Comparison of ENCODE assay signal across 13 cellular contexts in genomic region chr17:81207610-81208581, GRCh38. TPM values are rescaled to one million over a fixed set of nuclear protein-coding genes. Genes with fewer than 3 reads are reported as not detected.
A peak's percentile ranks its signal among the peaks of the same experiment; 100 is the strongest.
DNase-seq lines count a peak whose midpoint lies in the region; ATAC-seq and TF ChIP-seq lines count a peak whose summit lies in the region.
"Had no signal": no experiment of that assay in that cellular context is flagged by ENCODE, and none has a peak within 500 bp of the region (broad histone marks: within the 10 kb centered on the region; RNA-seq: fewer than 3 reads in every experiment).

No MANE protein-coding gene starts in this region.

- H3K4me1 Mint-ChIP-seq in activated CD4-positive, alpha-beta memory T cell treated with anti-CD3 and anti-CD28 coated beads for 36 hours (ENCODE audit: low read depth), result no peaks in the 10 kb centered on the region
- H3K4me1 Mint-ChIP-seq: activated naive CD4-positive, alpha-beta T cell treated with anti-CD3 and anti-CD28 coated beads, Interleukin-2, amount 10 ng/mL, durations not matched to agents 7 days and 5 days had no signal

- no peak overlapping the region for H3K23ac ChIP-seq in mesenchymal stem cell (ENCODE audit: low read length in 2 of 2)

- no peaks in the 10 kb centered on the region for H3K27me3 Mint-ChIP-seq in activated CD4-positive, alpha-beta memory T cell treated with anti-CD3 and anti-CD28 coated beads for 36 hours
- H3K27me3 Mint-ChIP-seq: activated naive CD4-positive, alpha-beta T cell treated with anti-CD3 and anti-CD28 coated beads, Interleukin-2, amount 10 ng/mL, durations not matched to agents 7 days and 5 days had no signal

- H3K36me3 ChIP-seq in Karpas-422 (ENCODE audit: insufficient read depth, low read length), result no peaks in the 10 kb centered on the region
- H3K36me3 ChIP-seq in OCI-LY7 (ENCODE audit: insufficient read depth, low read length), result peaks cover 32% of the 10 kb centered on the region
- H3K36me3 ChIP-seq in mesenchymal stem cell (ENCODE audit: control insufficient read depth in 1 of 2, insufficient read depth in 2 of 2, low read depth in 1 of 2, low read length in 2 of 2), result peaks cover 0 to 51% of the 10 kb centered on the region in 2 experiments

- H2AFZ ChIP-seq in Karpas-422 (ENCODE audit: low read length) (no peak overlapping the region), OCI-LY7 (ENCODE audit: low read length) (no peak overlapping the region), mesenchymal stem cell (ENCODE audit: low read depth, low read length) (no peak overlapping the region)

- intact Hi-C loops in OCI-LY7 (cut with micrococcal nuclease; ENCODE audit: unreplicated experiment), result loop anchor here (1.0 kb wide), 3 partner anchors 15 to 43 kb away; partner anchors contain the start of genes NDUFAF8 and TEPSIN
- intact Hi-C loops in activated CD4-positive, alpha-beta memory T cell treated with anti-CD3 and anti-CD28 coated beads for 36 hours (cut with micrococcal nuclease), result no loop called here

- no peaks in the 10 kb centered on the region for H3K36me3 Mint-ChIP-seq in activated CD4-positive, alpha-beta memory T cell treated with anti-CD3 and anti-CD28 coated beads for 36 hours
- H3K36me3 Mint-ChIP-seq: activated naive CD4-positive, alpha-beta T cell treated with anti-CD3 and anti-CD28 coated beads, Interleukin-2, amount 10 ng/mL, durations not matched to agents 7 days and 5 days had no signal

- DNase-seq in NCI-H1417 (lab: John Stamatoyannopoulos, UW) (peak in 2 of 3 experiments; percentile 15 to 45), NCI-H1417 treated with DMSO at 0.1 percent for 48 hours (lab: John Stamatoyannopoulos, UW) (no peak), Karpas-422 (peak; percentile 68), OCI-LY7 (ENCODE audit: low spot score) (peak; percentile 94), mesenchymal stem cell (no peak), cerebellar cortex (ENCODE audit: low spot score) (no peak)
- DNase-seq in activated CD4-positive, alpha-beta memory T cell treated with anti-CD3 and anti-CD28 coated beads for 36 hours, result no peak
- DNase-seq: activated naive CD4-positive, alpha-beta T cell treated with anti-CD3 and anti-CD28 coated beads, Interleukin-2, amount 10 ng/mL, durations not matched to agents 7 days and 5 days; cerebellar nuclear complex; NCI-H526 had no signal

- H3K4me3 ChIP-seq in Karpas-422 (ENCODE audit: low read length), result no peak overlapping the region
- no peak overlapping the region for H3K4me3 ChIP-seq in OCI-LY7 (ENCODE audit: low read depth, low read length, poor library complexity, severe bottlenecking)
- H3K4me3 ChIP-seq in mesenchymal stem cell (ENCODE audit: insufficient read depth in 1 of 2, low read depth in 1 of 2, low read length in 2 of 2), result no peak overlapping the region
- H3K4me3 ChIP-seq: tibial nerve had no signal

- H3K9ac ChIP-seq in Karpas-422 (ENCODE audit: low read length) (no peak overlapping the region), mesenchymal stem cell (ENCODE audit: low read length) (no peak overlapping the region)

- peaks cover 15% of the 10 kb centered on the region for H3K79me1 ChIP-seq in mesenchymal stem cell (replicated peaks; ENCODE audit: low read length, poor library complexity, severe bottlenecking)

- peak overlapping the region in 1 of 2 experiments; percentile 19 for H3K14ac ChIP-seq in mesenchymal stem cell (ENCODE audit: low read length in 2 of 2)

- POLR2A ChIA-PET in OCI-LY7 (lab: Charles Lee), result no interaction called here
- POLR2A ChIA-PET in activated CD4-positive, alpha-beta memory T cell treated with anti-CD3 and anti-CD28 coated beads for 36 hours (lab: Charles Lee), result no interaction called here

- H3K27ac ChIP-seq in Karpas-422 (ENCODE audit: low read length), result no peak overlapping the region
- peak overlapping the region; percentile 56 for H3K27ac ChIP-seq in OCI-LY7 (ENCODE audit: low read depth, low read length, poor library complexity, severe bottlenecking)
- H3K27ac ChIP-seq in mesenchymal stem cell (ENCODE audit: low read length, poor library complexity, severe bottlenecking), result no peak overlapping the region
- H3K27ac ChIP-seq: tibial nerve had no signal

- H3K9me2 ChIP-seq in Karpas-422 (replicated peaks; ENCODE audit: insufficient read depth, low read length) (no peaks in the 10 kb centered on the region), OCI-LY7 (ENCODE audit: insufficient read depth, low read length) (no peaks in the 10 kb centered on the region)

- H3K18ac ChIP-seq in mesenchymal stem cell (ENCODE audit: low read depth in 1 of 2, low read length in 2 of 2), result no peak overlapping the region

- H2BK120ac ChIP-seq in mesenchymal stem cell (ENCODE audit: low read depth, low read length), result no peak overlapping the region

- no TSS peak for BruUV-seq in OCI-LY7 (replicated peaks; lab: Mats Ljungman, UMichigan)

- H3K4me1 ChIP-seq in Karpas-422 (ENCODE audit: low read length) (no peaks in the 10 kb centered on the region; the same call in 1 of the 2 replicates), OCI-LY7 (ENCODE audit: insufficient read depth, low read length, poor library complexity, severe bottlenecking) (peaks cover 12% of the 10 kb centered on the region), mesenchymal stem cell (ENCODE audit: control insufficient read depth, insufficient read depth, low read depth, low read length) (peaks cover 10% of the 10 kb centered on the region)
- H3K4me1 ChIP-seq: tibial nerve had no signal

- H3K27ac Mint-ChIP-seq in activated CD4-positive, alpha-beta memory T cell treated with anti-CD3 and anti-CD28 coated beads for 36 hours, result no peak overlapping the region
- H3K27ac Mint-ChIP-seq: activated naive CD4-positive, alpha-beta T cell treated with anti-CD3 and anti-CD28 coated beads, Interleukin-2, amount 10 ng/mL, durations not matched to agents 7 days and 5 days had no signal

- peak overlapping the region; percentile 51 for H4K8ac ChIP-seq in mesenchymal stem cell (ENCODE audit: low read length)

- no peak overlapping the region for H3K4ac ChIP-seq in mesenchymal stem cell (ENCODE audit: low read depth in 1 of 2, low read length in 2 of 2)

- H3K4me3 Mint-ChIP-seq in activated CD4-positive, alpha-beta memory T cell treated with anti-CD3 and anti-CD28 coated beads for 36 hours, result no peak overlapping the region
- H3K4me3 Mint-ChIP-seq: activated naive CD4-positive, alpha-beta T cell treated with anti-CD3 and anti-CD28 coated beads, Interleukin-2, amount 10 ng/mL, durations not matched to agents 7 days and 5 days had no signal

- TF ChIP-seq CTCF in OCI-LY7 (conservative IDR thresholded peaks at IDR 0.05; ENCODE audit: low read length), result no peak

- ATAC-seq in HG02885 (IDR thresholded peaks at IDR 0.05; ENCODE audit: poor library complexity, unreplicated experiment), result no peak

- no peak overlapping the region for H2BK5ac ChIP-seq in mesenchymal stem cell (ENCODE audit: low read depth, low read length, poor library complexity, severe bottlenecking)

- H2BK15ac ChIP-seq in mesenchymal stem cell (ENCODE audit: low read depth, poor library complexity, severe bottlenecking), result no peak overlapping the region

- H3K27me3 ChIP-seq in Karpas-422 (ENCODE audit: low read length), result no peaks in the 10 kb centered on the region
- H3K27me3 ChIP-seq in mesenchymal stem cell (ENCODE audit: control insufficient read depth in 1 of 2, insufficient read depth in 1 of 2, low read length in 2 of 2), result no peaks in the 10 kb centered on the region
- H3K27me3 ChIP-seq: tibial nerve had no signal

- no peak overlapping the region for H3K4me2 ChIP-seq in Karpas-422 (ENCODE audit: low read depth, low read length, poor library complexity, severe bottlenecking)
- H3K4me2 ChIP-seq in OCI-LY7 (ENCODE audit: low read length), result 0 out of 2 replicates have a peak overlapping the region, but pooled peaks have one; percentile 1
- no peak overlapping the region for H3K4me2 ChIP-seq in mesenchymal stem cell (ENCODE audit: low read length, poor library complexity, severe bottlenecking)

- no peaks in the 10 kb centered on the region for H3K79me2 ChIP-seq in Karpas-422 (ENCODE audit: low read length)
- H3K79me2 ChIP-seq in OCI-LY7 (ENCODE audit: insufficient read depth, low read depth, low read length), result no peaks in the 10 kb centered on the region

- no peaks in the 10 kb centered on the region for H4K20me1 ChIP-seq in Karpas-422 (ENCODE audit: insufficient read depth, low read depth, low read length)
- H4K20me1 ChIP-seq in OCI-LY7 (ENCODE audit: insufficient read depth, low read length), result no peaks in the 10 kb centered on the region

- CTCF ChIA-PET in OCI-LY7 (lab: Charles Lee; ENCODE audit: unreplicated experiment), result interaction anchor here (0.8 to 1.2 kb wide), 2 partner anchors 12 to 160 kb away, joined by 3 read pairs; no protein-coding TSS in a partner anchor
- CTCF ChIA-PET in activated CD4-positive, alpha-beta memory T cell treated with anti-CD3 and anti-CD28 coated beads for 36 hours (lab: Charles Lee), result no interaction called here

- no peaks in the 10 kb centered on the region for H3K9me3 Mint-ChIP-seq in activated CD4-positive, alpha-beta memory T cell treated with anti-CD3 and anti-CD28 coated beads for 36 hours
- H3K9me3 Mint-ChIP-seq: activated naive CD4-positive, alpha-beta T cell treated with anti-CD3 and anti-CD28 coated beads, Interleukin-2, amount 10 ng/mL, durations not matched to agents 7 days and 5 days had no signal

- H2AK5ac ChIP-seq in mesenchymal stem cell (ENCODE audit: low read length, severe bottlenecking), result no peak overlapping the region

- H3K9me3 ChIP-seq in Karpas-422 (ENCODE audit: low read length), result no peaks in the 10 kb centered on the region
- no peaks in the 10 kb centered on the region for H3K9me3 ChIP-seq in OCI-LY7 (ENCODE audit: low read length)
- no peaks in the 10 kb centered on the region for H3K9me3 ChIP-seq in mesenchymal stem cell (ENCODE audit: control insufficient read depth, low read length)
- H3K9me3 ChIP-seq: tibial nerve had no signal

- over 99% methylated on average over 16 of the region's 21 CpGs for WGBS in mesenchymal stem cell

- no peak overlapping the region for H2BK12ac ChIP-seq in mesenchymal stem cell (ENCODE audit: low read length in 2 of 2)

- no peak overlapping the region for H4K91ac ChIP-seq in mesenchymal stem cell (ENCODE audit: low read length)

RNA-seq across cellular contexts. Expression of gene CEP131, which starts 14.9 kb away (rescaled TPM):
- 5.1 and 23.6 TPM in 2 replicates for total RNA-seq in Karpas-422 (2014; rRNA removed; shearing (Covaris generic); ENCODE audit: low replicate concordance)
- 32.9 and 35.0 TPM in 2 replicates for total RNA-seq in OCI-LY7 (2014; rRNA removed; shearing (Covaris generic))
- total RNA-seq in OCI-LY7 (2022), result 36.0 and 38.6 TPM in 2 replicates
- 4.5 TPM for polyA plus RNA-seq in mesenchymal stem cell (2013, experiment 1 of 2)
- polyA plus RNA-seq in mesenchymal stem cell (2013, experiment 2 of 2), result 4.3 TPM
- 10 to 100 TPM; 11.1 to 11.3 TPM for total RNA-seq in activated CD4-positive, alpha-beta memory T cell treated with anti-CD3 and anti-CD28 coated beads for 36 hours

RNA-seq across cellular contexts. Expression of gene TEPSIN, which starts 31.0 kb away (rescaled TPM):
- total RNA-seq in Karpas-422 (2014; rRNA removed; shearing (Covaris generic); ENCODE audit: low replicate concordance), result 14.5 and 36.6 TPM in 2 replicates
- total RNA-seq in OCI-LY7 (2014; rRNA removed; shearing (Covaris generic)), result 29.7 and 46.4 TPM in 2 replicates
- total RNA-seq in OCI-LY7 (2022), result 75.3 and 78.9 TPM in 2 replicates
- 17.7 TPM for polyA plus RNA-seq in mesenchymal stem cell (2013, experiment 1 of 2)
- polyA plus RNA-seq in mesenchymal stem cell (2013, experiment 2 of 2), result 18.9 TPM
- total RNA-seq in activated CD4-positive, alpha-beta memory T cell treated with anti-CD3 and anti-CD28 coated beads for 36 hours, result 10 to 100 TPM; 20.0 to 24.6 TPM

RNA-seq across cellular contexts. Expression of gene NDUFAF8, which starts 31.2 kb away (rescaled TPM):
- 34.7 and 81.5 TPM in 2 replicates for total RNA-seq in Karpas-422 (2014; rRNA removed; shearing (Covaris generic); ENCODE audit: low replicate concordance)
- 129 and 161 TPM in 2 replicates for total RNA-seq in OCI-LY7 (2014; rRNA removed; shearing (Covaris generic))
- total RNA-seq in OCI-LY7 (2022), result 151 and 165 TPM in 2 replicates
- 206 TPM for polyA plus RNA-seq in mesenchymal stem cell (2013, experiment 1 of 2)
- 215 TPM for polyA plus RNA-seq in mesenchymal stem cell (2013, experiment 2 of 2)
- 10 to 100 TPM; 49.8 to 55.9 TPM for total RNA-seq in activated CD4-positive, alpha-beta memory T cell treated with anti-CD3 and anti-CD28 coated beads for 36 hours

RNA-seq across cellular contexts. Expression of gene AATK, which starts 41.9 kb away (rescaled TPM):
- total RNA-seq in Karpas-422 (2014; rRNA removed; shearing (Covaris generic); ENCODE audit: low replicate concordance), result not detected in 2 replicates
- total RNA-seq in OCI-LY7 (2014; rRNA removed; shearing (Covaris generic)), result 0.03 TPM in 1 of 2 replicates, not detected in the other
- total RNA-seq in OCI-LY7 (2022), result not detected in 2 replicates
- 0.29 TPM for polyA plus RNA-seq in mesenchymal stem cell (2013, experiment 1 of 2)
- polyA plus RNA-seq in mesenchymal stem cell (2013, experiment 2 of 2), result 0.40 TPM
- 1 to 10 TPM in 1 of 2 experiments, under 1 TPM in 1; 0.78 to 1.0 TPM for total RNA-seq in activated CD4-positive, alpha-beta memory T cell treated with anti-CD3 and anti-CD28 coated beads for 36 hours

RNA-seq across cellular contexts. Expression of gene PVALEF, which starts 42.6 kb away (rescaled TPM):
- total RNA-seq in Karpas-422 (2014; rRNA removed; shearing (Covaris generic); ENCODE audit: low replicate concordance), result not detected in 2 replicates
- not detected in 2 replicates for total RNA-seq in OCI-LY7 (2014; rRNA removed; shearing (Covaris generic))
- not detected in 2 replicates for total RNA-seq in OCI-LY7 (2022)
- polyA plus RNA-seq in mesenchymal stem cell (2013, experiment 1 of 2), result not detected
- polyA plus RNA-seq in mesenchymal stem cell (2013, experiment 2 of 2), result not detected
- total RNA-seq in activated CD4-positive, alpha-beta memory T cell treated with anti-CD3 and anti-CD28 coated beads for 36 hours, result not detected
- total RNA-seq: frontal cortex, tibial nerve had no signal

Comparison
In these comparisons a context has a peak if more than half of its experiments do, and no peak if none do; other contexts are left out.
1. DNase-seq: peak in NCI-H1417 (2 of 3), Karpas-422 (single experiment) and OCI-LY7 (single experiment); none in NCI-H1417 treated with DMSO at 0.1 percent for 48 hours (single experiment), mesenchymal stem cell (single experiment), activated CD4-positive, alpha-beta memory T cell treated with anti-CD3 and anti-CD28 coated beads for 36 hours (single experiment) and cerebellar cortex (single experiment).